Comparison of ENCODE assay signal across 15 cellular contexts in genomic region chr10:114283091-114283490, GRCh38. TPM values are rescaled to one million over a fixed set of nuclear protein-coding genes. Genes with fewer than 3 reads are reported as not detected.
DNase-seq lines count a peak whose midpoint lies in the region; ATAC-seq and TF ChIP-seq lines count a peak whose summit lies in the region.
"Had no signal": no experiment of that assay in that cellular context is flagged by ENCODE, and none has a peak within 500 bp of the region (broad histone marks: within the 10 kb centered on the region; RNA-seq: fewer than 3 reads in every experiment).

No MANE protein-coding gene starts in this region.

- H3K9me3 ChIP-seq in right lobe of liver = no peaks in the 10 kb centered on the region

- POLR2A ChIA-PET in GM10248 (lab: Yijun Ruan, JAX) = no interaction called here

- DNase-seq in activated effector memory CD4-positive, alpha-beta T cell treated with anti-CD3 and anti-CD28 coated beads, Interleukin-2, amount 50 U/mL, for 16 hours = peak; percentile 38
- DNase-seq in activated effector memory CD4-positive, alpha-beta T cell treated with Interleukin-2 at 50 U/mL for 16 hours = no peak
- peak; percentile 3 for DNase-seq in coronary artery (ENCODE audit: low spot score)
- peak; percentile 25 for DNase-seq in posterior vena cava (ENCODE audit: low spot score)
- DNase-seq in GM10248 (ENCODE audit: extremely low spot score) = no peak
- no peak for DNase-seq in right lobe of liver
- DNase-seq: CD8-positive, alpha-beta T cell; COR-L47; DMS153; DMS79 treated with DMSO at 0.1 percent for 48 hours; EL had no signal

- 85% methylated on average over 7 of the region's 10 CpGs for WGBS in right lobe of liver (ENCODE audit: insufficient coverage, low coverage, low lambda C conversion rate, missing lambda C conversion rate)

- no peaks in the 10 kb centered on the region for H3K4me1 ChIP-seq in right lobe of liver

- ATAC-seq in right lobe of liver = no peak
- ATAC-seq in GM21723 (IDR thresholded peaks at IDR 0.05; ENCODE audit: unreplicated experiment) = no peak
- ATAC-seq: CD8-positive, alpha-beta T cell; HCT116 had no signal

- H3K27me3 ChIP-seq in right lobe of liver = no peaks in the 10 kb centered on the region

- H3K27ac ChIP-seq in coronary artery (no peak overlapping the region), right lobe of liver (no peak overlapping the region)
- H3K27ac ChIP-seq: 22Rv1 had no signal

- no peak for TF ChIP-seq POLR2A in right lobe of liver (IDR thresholded peaks at IDR 0.05)

- intact Hi-C loops in posterior vena cava (cut with DNase I) = no loop called here
- intact Hi-C loops in right lobe of liver (cut with DNase I) = no loop called here

- TF ChIP-seq CTCF in coronary artery (IDR thresholded peaks at IDR 0.05) = no peak
- no peak for TF ChIP-seq CTCF in GM10248 (IDR thresholded peaks at IDR 0.05; ENCODE audit: control extremely low read depth, extremely low read depth, low read depth, missing control alignments)
- no peak for TF ChIP-seq CTCF in right lobe of liver (IDR thresholded peaks at IDR 0.05)

- CTCF ChIA-PET in GM10248 (lab: Yijun Ruan, JAX) = interaction anchor here (0.7 to 6.2 kb wide), 3 partner anchors 20 to 57 kb away, joined by 3 to 31 read pairs (median 3); no protein-coding TSS in a partner anchor

- no peak overlapping the region for H3K4me3 ChIP-seq in coronary artery
- H3K4me3 ChIP-seq in right lobe of liver = no peak overlapping the region

- H3K36me3 ChIP-seq in right lobe of liver = no peaks in the 10 kb centered on the region

RNA-seq across cellular contexts. Expression of gene VWA2, which starts 44.0 kb away (rescaled TPM):
- total RNA-seq in posterior vena cava (not detected), right lobe of liver (under 1 TPM in 4 of 6 experiments, not detected in 2; 0.06 to 0.14 (median 0.09) TPM)
- total RNA-seq: A673; CD8-positive, alpha-beta T cell had no signal

Comparison
In these comparisons a context has a peak if more than half of its experiments do, and no peak if none do; other contexts are left out.
1. DNase-seq: peak in activated effector memory CD4-positive, alpha-beta T cell treated with anti-CD3 and anti-CD28 coated beads, Interleukin-2, amount 50 U/mL, for 16 hours (single experiment), coronary artery (single experiment) and posterior vena cava (single experiment); none in activated effector memory CD4-positive, alpha-beta T cell treated with Interleukin-2 at 50 U/mL for 16 hours (single experiment), GM10248 (single experiment) and right lobe of liver (0 of 3).